8 cellular contexts compared by ENCODE assay signal in genomic region chr20:59948828-59949720, GRCh38. TPM values are rescaled to one million over a fixed set of nuclear protein-coding genes. Genes with fewer than 3 reads are reported as not detected.
DNase-seq lines count a peak whose midpoint lies in the region; ATAC-seq, FAIRE-seq and TF ChIP-seq lines count a peak whose summit lies in the region.

No MANE protein-coding gene starts in this region.

- no peak overlapping the region for H3K9ac ChIP-seq in astrocyte (ENCODE audit: low read length)
- H3K9ac ChIP-seq in keratinocyte (ENCODE audit: control insufficient read depth, extremely low read depth, insufficient read depth, low read length), result no peak overlapping the region

- H4K20me1 ChIP-seq in astrocyte (ENCODE audit: insufficient read depth, low read length) (no peaks in the 10 kb centered on the region), keratinocyte (ENCODE audit: control insufficient read depth, extremely low read depth, insufficient read depth, low read length) (no peaks in the 10 kb centered on the region)

- H3K27ac Mint-ChIP-seq in astrocyte (ENCODE audit: unreplicated experiment), result no peak overlapping the region

- no peaks in the 10 kb centered on the region for H3K9me1 ChIP-seq in keratinocyte (ENCODE audit: control insufficient read depth, extremely low read depth, insufficient read depth, low read length)

- no peaks in the 10 kb centered on the region for H3K27me3 Mint-ChIP-seq in astrocyte (ENCODE audit: low read depth, unreplicated experiment)

- DNase-seq in Right ventricle myocardium superior (no peak), cardiac septum (ENCODE audit: low spot score) (no peak), NCI-H748 treated with DMSO at 0.1 percent for 48 hours (lab: John Stamatoyannopoulos, UW) (peak; percentile 20), astrocyte (ENCODE audit: low read depth) (no peak), keratinocyte (ENCODE audit: low read depth, low spot score) (no peak), tibial artery (no peak), occipital lobe (lab: John Stamatoyannopoulos, UW) (no peak)

- no peaks in the 10 kb centered on the region for H3K9me3 Mint-ChIP-seq in astrocyte (ENCODE audit: unreplicated experiment)

- ATAC-seq in Right ventricle myocardium superior (ENCODE audit: poor library complexity) (peak; percentile 59), HG02885 (IDR thresholded peaks at IDR 0.05; ENCODE audit: poor library complexity, unreplicated experiment) (peak; percentile 55)

- H3K4me3 ChIP-seq in astrocyte (ENCODE audit: insufficient read depth, low read depth, low read length) (no peak overlapping the region), keratinocyte (ENCODE audit: control insufficient read depth in 2 of 3, extremely low read depth in 1 of 3, insufficient read depth in 2 of 3, low read depth in 1 of 3, low read length in 3 of 3) (no peak overlapping the region), tibial artery (no peak overlapping the region)

- dilution Hi-C loops in keratinocyte (cut with MboI; ENCODE audit: extremely low pct_ligation_motif_present, low sequenced_read_pairs), result no loop called here

- H3K27me3 ChIP-seq in astrocyte (ENCODE audit: insufficient read depth, low read length), result no peaks in the 10 kb centered on the region
- H3K27me3 ChIP-seq in keratinocyte (ENCODE audit: control insufficient read depth, extremely low read depth, insufficient read depth, low read length), result no peaks in the 10 kb centered on the region
- H3K27me3 ChIP-seq in tibial artery, result no peaks in the 10 kb centered on the region

- H3K4me2 ChIP-seq in astrocyte (ENCODE audit: low read length) (no peak overlapping the region), keratinocyte (ENCODE audit: control insufficient read depth, extremely low read depth, insufficient read depth, low read depth, low read length) (no peak overlapping the region)

- H2AFZ ChIP-seq in astrocyte (ENCODE audit: low read depth, low read length) (no peak overlapping the region), keratinocyte (ENCODE audit: control insufficient read depth, low read length) (no peak overlapping the region)

- H3K79me2 ChIP-seq in astrocyte (ENCODE audit: insufficient read depth, low read length) (no peaks in the 10 kb centered on the region), keratinocyte (ENCODE audit: control insufficient read depth, insufficient read depth, low read length) (no peaks in the 10 kb centered on the region)

- FAIRE-seq in astrocyte (lab: Jason Lieb, UNC) (peak; percentile 37), keratinocyte (lab: Jason Lieb, UNC) (no peak)

- H3K9me3 ChIP-seq in astrocyte (ENCODE audit: insufficient read depth, low read depth, low read length) (no peaks in the 10 kb centered on the region), keratinocyte (ENCODE audit: control insufficient read depth, low read depth, low read length) (no peaks in the 10 kb centered on the region), tibial artery (no peaks in the 10 kb centered on the region)

- H3K36me3 ChIP-seq in astrocyte (ENCODE audit: insufficient read depth, low read length) (peaks cover 4% of the 10 kb centered on the region), keratinocyte (ENCODE audit: control insufficient read depth in 2 of 2, extremely low read depth in 1 of 2, insufficient read depth in 2 of 2, low read length in 2 of 2) (peaks cover 7 to 8% of the 10 kb centered on the region in 2 experiments), tibial artery (peaks cover 7 to 21% (median 21%) of the 10 kb centered on the region in 3 donors)

- no peaks in the 10 kb centered on the region for H3K36me3 Mint-ChIP-seq in astrocyte (ENCODE audit: low read depth, unreplicated experiment)

- peaks cover 17% of the 10 kb centered on the region for H3K4me1 Mint-ChIP-seq in astrocyte (ENCODE audit: low read depth, unreplicated experiment)

- H3K27ac ChIP-seq in astrocyte (ENCODE audit: low read depth, low read length), result no peak overlapping the region
- no peak overlapping the region for H3K27ac ChIP-seq in keratinocyte (ENCODE audit: control insufficient read depth, insufficient read depth, low read length)
- no peak overlapping the region for H3K27ac ChIP-seq in tibial artery

- no peaks in the 10 kb centered on the region for H3K4me1 ChIP-seq in astrocyte (ENCODE audit: insufficient read depth, low read length)
- H3K4me1 ChIP-seq in keratinocyte (ENCODE audit: control insufficient read depth, extremely low read depth, insufficient read depth, low read length), result no peaks in the 10 kb centered on the region
- H3K4me1 ChIP-seq in tibial artery, result peaks cover 0 to 13% (median under 1%) of the 10 kb centered on the region in 4 donors

- TF ChIP-seq CTCF in astrocyte (IDR thresholded peaks at IDR 0.05; ENCODE audit: insufficient read depth, low read depth, low read length), result peak; percentile 79
- peak in 2 of 3 experiments; percentile 39 to 47 for TF ChIP-seq CTCF in keratinocyte (optimal IDR thresholded peaks at IDR 0.05 in 1 of 3, IDR thresholded peaks at IDR 0.05 in 1 of 3, conservative IDR thresholded peaks at IDR 0.05 in 1 of 3; ENCODE audit: extremely low read depth in 1 of 3, insufficient read depth in 2 of 3, low read length in 3 of 3)
- TF ChIP-seq CTCF in tibial artery (IDR thresholded peaks at IDR 0.05), result peak; percentile 45 to 54

- H3K4me3 Mint-ChIP-seq in astrocyte (ENCODE audit: unreplicated experiment), result no peak overlapping the region

- intact Hi-C loops in Right ventricle myocardium superior (cut with DNase I), result loop anchor here (10.0 kb wide), 1 partner anchor 86 kb away; no protein-coding TSS in a partner anchor
- intact Hi-C loops in cardiac septum (cut with DNase I), result no loop called here
- intact Hi-C loops in tibial artery (cut with DNase I; ENCODE audit: low total_unique reads), result no loop called here

RNA-seq across cellular contexts. Expression of gene FAM217B, which starts 8.9 kb away (rescaled TPM):
- 37.9 TPM for total RNA-seq in Right ventricle myocardium superior
- 15.6 TPM for total RNA-seq in cardiac septum
- 20.6 and 23.0 TPM in 2 replicates for total RNA-seq in astrocyte
- polyA plus RNA-seq in keratinocyte, result 4.3 to 10.1 TPM (median 7.8 TPM) in 3 replicates
- polyA plus RNA-seq in keratinocyte (2011; ENCODE audit: low read depth), result 5.1 TPM
- polyA plus RNA-seq in keratinocyte (2011; cell fraction: cytosol; rRNA removed), result 3.2 and 7.4 TPM in 2 replicates
- polyA plus RNA-seq in keratinocyte (2011; cell fraction: nucleus; rRNA removed), result 5.5 and 6.3 TPM in 2 replicates
- polyA plus RNA-seq in keratinocyte (2012; ENCODE audit: low replicate concordance), result 3.8 and 7.3 TPM in 2 replicates
- polyA minus RNA-seq in keratinocyte, result 2.2 to 8.5 TPM (median 2.4 TPM) in 3 replicates
- polyA minus RNA-seq in keratinocyte (2011; cell fraction: cytosol; rRNA and poly(A)+ RNA removed), result 5.4 TPM
- 3.1 and 7.7 TPM in 2 replicates for polyA minus RNA-seq in keratinocyte (2011; cell fraction: nucleus; rRNA and poly(A)+ RNA removed)
- 34.8 TPM for total RNA-seq in occipital lobe

RNA-seq across cellular contexts. Expression of gene PPP1R3D, which starts 9.0 kb away (rescaled TPM):
- 12.7 TPM for total RNA-seq in Right ventricle myocardium superior
- total RNA-seq in cardiac septum, result 7.2 TPM
- total RNA-seq in astrocyte, result 5.2 and 5.8 TPM in 2 replicates
- polyA plus RNA-seq in keratinocyte, result 1.7 to 3.3 TPM (median 2.8 TPM) in 3 replicates
- polyA plus RNA-seq in keratinocyte (2011; ENCODE audit: low read depth), result 2.2 TPM
- 2.0 and 3.5 TPM in 2 replicates for polyA plus RNA-seq in keratinocyte (2011; cell fraction: cytosol; rRNA removed)
- polyA plus RNA-seq in keratinocyte (2011; cell fraction: nucleus; rRNA removed), result 3.2 and 3.4 TPM in 2 replicates
- 4.4 and 6.2 TPM in 2 replicates for polyA plus RNA-seq in keratinocyte (2012; ENCODE audit: low replicate concordance)
- 1.6 to 3.2 TPM (median 1.7 TPM) in 3 replicates for polyA minus RNA-seq in keratinocyte
- polyA minus RNA-seq in keratinocyte (2011; cell fraction: cytosol; rRNA and poly(A)+ RNA removed), result 5.2 TPM
- 3.2 and 3.3 TPM in 2 replicates for polyA minus RNA-seq in keratinocyte (2011; cell fraction: nucleus; rRNA and poly(A)+ RNA removed)
- 3.6 TPM for total RNA-seq in occipital lobe

RNA-seq across cellular contexts. Expression of gene CDH26, which starts 9.1 kb away (rescaled TPM):
- 1.6 TPM for total RNA-seq in Right ventricle myocardium superior
- 0.54 TPM for total RNA-seq in cardiac septum
- total RNA-seq in astrocyte, result 0.17 and 0.34 TPM in 2 replicates
- 0.76 to 1.1 TPM (median 1.1 TPM) in 3 replicates for polyA plus RNA-seq in keratinocyte
- polyA plus RNA-seq in keratinocyte (2011; ENCODE audit: low read depth), result 0.49 TPM
- polyA plus RNA-seq in keratinocyte (2011; cell fraction: cytosol; rRNA removed), result 0.51 and 0.69 TPM in 2 replicates
- 3.2 TPM in 2 replicates for polyA plus RNA-seq in keratinocyte (2011; cell fraction: nucleus; rRNA removed)
- polyA plus RNA-seq in keratinocyte (2012; ENCODE audit: low replicate concordance), result 0.71 and 1.8 TPM in 2 replicates
- polyA minus RNA-seq in keratinocyte, result 1.2 to 1.9 TPM in 2 of 3 replicates, not detected in the other
- not detected for polyA minus RNA-seq in keratinocyte (2011; cell fraction: cytosol; rRNA and poly(A)+ RNA removed)
- 1.3 and 1.9 TPM in 2 replicates for polyA minus RNA-seq in keratinocyte (2011; cell fraction: nucleus; rRNA and poly(A)+ RNA removed)
- total RNA-seq in occipital lobe, result 1.4 TPM

RNA-seq across cellular contexts. Expression of gene SYCP2, which starts 15.6 kb away (rescaled TPM):
- total RNA-seq in Right ventricle myocardium superior (0.94 TPM), cardiac septum (0.94 TPM), astrocyte (0.27 and 0.72 TPM in 2 replicates), occipital lobe (4.1 TPM)
- 0.05 to 0.12 TPM (median 0.07 TPM) in 3 replicates for polyA plus RNA-seq in keratinocyte
- polyA plus RNA-seq in keratinocyte (2011; ENCODE audit: low read depth), result 1.2 TPM
- polyA plus RNA-seq in keratinocyte (2011; cell fraction: cytosol; rRNA removed), result 0.06 and 0.11 TPM in 2 replicates
- 0.35 and 0.55 TPM in 2 replicates for polyA plus RNA-seq in keratinocyte (2011; cell fraction: nucleus; rRNA removed)
- polyA plus RNA-seq in keratinocyte (2012; ENCODE audit: low replicate concordance), result 0.37 and 0.45 TPM in 2 replicates
- polyA minus RNA-seq in keratinocyte, result 0.77 TPM in 1 of 3 replicates, not detected in the others
- polyA minus RNA-seq in keratinocyte (2011; cell fraction: cytosol; rRNA and poly(A)+ RNA removed), result not detected
- polyA minus RNA-seq in keratinocyte (2011; cell fraction: nucleus; rRNA and poly(A)+ RNA removed), result not detected in 2 replicates
